ENCODE assay signal across 8 cellular contexts in the genomic region with DNA sequence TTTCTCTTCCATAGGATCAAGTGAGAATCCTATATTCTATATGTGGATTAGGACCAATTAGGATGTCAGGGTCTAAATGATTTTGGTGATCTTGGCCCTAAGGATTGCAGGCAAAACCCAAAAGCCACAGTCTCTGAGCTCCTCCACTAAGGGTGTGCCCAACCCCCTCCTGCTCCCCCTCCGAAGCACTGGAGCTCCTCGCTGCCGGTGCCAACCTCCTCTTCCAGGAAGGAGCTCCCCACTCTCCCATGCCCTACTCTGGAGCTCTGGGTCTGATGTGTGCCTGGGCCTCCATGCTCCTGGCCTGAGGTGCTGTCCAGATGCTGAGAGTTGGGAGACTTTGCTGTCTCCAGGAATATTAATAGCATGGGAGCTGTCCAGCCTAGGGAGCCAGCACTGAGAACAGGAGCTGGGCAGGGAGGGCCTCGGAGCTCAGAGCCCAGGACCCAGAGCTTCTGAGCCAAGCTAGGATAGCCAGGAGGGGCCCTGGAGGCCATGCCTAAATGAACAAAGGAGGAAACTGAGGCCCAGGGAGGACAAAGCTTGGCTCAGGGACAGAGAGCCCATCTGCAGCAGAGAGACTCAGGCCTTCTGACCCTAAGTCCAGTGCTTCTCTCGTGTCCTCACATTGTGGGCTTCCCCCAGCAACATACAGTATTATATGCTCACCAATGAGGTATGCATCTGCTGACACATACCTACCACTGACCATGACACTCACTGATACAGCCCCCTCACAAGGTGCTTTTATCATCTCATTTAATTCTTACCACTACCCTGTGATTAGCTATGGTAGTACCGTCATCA. TPM values are rescaled to one million over a fixed set of nuclear protein-coding genes. Genes with fewer than 3 reads are reported as not detected.
DNase-seq lines count a peak whose midpoint lies in the region; ATAC-seq and TF ChIP-seq lines count a peak whose summit lies in the region.

No MANE protein-coding gene starts in this region.

- H3K27ac Mint-ChIP-seq in GM23338 (no peak overlapping the region), progenitor cell of endocrine pancreas (no peak overlapping the region), chondrocyte (ENCODE audit: unreplicated experiment) (no peak overlapping the region)

- no peak overlapping the region for H2AFZ ChIP-seq in GM23338

- no peaks in the 10 kb centered on the region for H3K4me1 ChIP-seq in GM23338 (ENCODE audit: insufficient read depth)

- no peaks in the 10 kb centered on the region for H3K27me3 Mint-ChIP-seq in GM23338 (ENCODE audit: insufficient read depth, low read depth, poor library complexity)
- peaks cover 8% of the 10 kb centered on the region for H3K27me3 Mint-ChIP-seq in progenitor cell of endocrine pancreas
- peaks cover 3% of the 10 kb centered on the region for H3K27me3 Mint-ChIP-seq in chondrocyte (ENCODE audit: low read depth)

- H3K4me3 Mint-ChIP-seq in GM23338 = no peak overlapping the region
- no peak overlapping the region for H3K4me3 Mint-ChIP-seq in progenitor cell of endocrine pancreas (ENCODE audit: low read depth)
- H3K4me3 Mint-ChIP-seq in chondrocyte (ENCODE audit: unreplicated experiment) = no peak overlapping the region

- POLR2A ChIA-PET in RWPE1 (lab: Yijun Ruan, JAX; ENCODE audit: low non-redundant PET) = no interaction called here

- H3K36me3 Mint-ChIP-seq in GM23338 (ENCODE audit: low read depth) = no peaks in the 10 kb centered on the region
- no peaks in the 10 kb centered on the region for H3K36me3 Mint-ChIP-seq in progenitor cell of endocrine pancreas (ENCODE audit: insufficient read depth)
- H3K36me3 Mint-ChIP-seq in chondrocyte (ENCODE audit: low read depth) = no peaks in the 10 kb centered on the region

- DNase-seq in GM23338 (ENCODE audit: low spot score) (peak; percentile 76), RWPE1 (ENCODE audit: low spot score) (peak; percentile 70), fibroblast of gingiva (ENCODE audit: low read depth) (peak; percentile 67), progenitor cell of endocrine pancreas (ENCODE audit: low spot score, unreplicated experiment) (peak; percentile 66), chondrocyte (ENCODE audit: low spot score) (no peak), NCI-H2029 (lab: John Stamatoyannopoulos, UW) (no peak)
- DNase-seq in activated naive CD4-positive, alpha-beta T cell treated with anti-CD3 and anti-CD28 coated beads, Interleukin-2, amount 50 U/mL, for 16 hours = no peak

- H3K4me3 ChIP-seq in GM23338 = no peak overlapping the region

- ATAC-seq in GM23338 = peak; percentile 99
- no peak for ATAC-seq in GM19452 (IDR thresholded peaks at IDR 0.05; ENCODE audit: unreplicated experiment)

- TF ChIP-seq CTCF in GM23338 (conservative IDR thresholded peaks at IDR 0.05; ENCODE audit: low read depth in 2 of 2) (no peak), RWPE1 (conservative IDR thresholded peaks at IDR 0.05; ENCODE audit: low read depth) (no peak), progenitor cell of endocrine pancreas (IDR thresholded peaks at IDR 0.05; ENCODE audit: unreplicated experiment) (no peak), chondrocyte (IDR thresholded peaks at IDR 0.05) (no peak)

- H4K20me1 ChIP-seq in GM23338 (replicated peaks; ENCODE audit: insufficient read depth) = no peaks in the 10 kb centered on the region; the same call in 1 of the 2 replicates

- H3F3A ChIP-seq in GM23338 (replicated peaks; ENCODE audit: low read depth) = no peaks in the 10 kb centered on the region

- H3K36me3 ChIP-seq in GM23338 (ENCODE audit: insufficient read depth) = no peaks in the 10 kb centered on the region

- H3K4me1 Mint-ChIP-seq in GM23338 = no peaks in the 10 kb centered on the region
- H3K4me1 Mint-ChIP-seq in progenitor cell of endocrine pancreas (ENCODE audit: low read depth) = no peaks in the 10 kb centered on the region
- H3K4me1 Mint-ChIP-seq in chondrocyte (ENCODE audit: low read depth) = peaks cover 11% of the 10 kb centered on the region

- H3K9me3 Mint-ChIP-seq in GM23338 = no peaks in the 10 kb centered on the region
- H3K9me3 Mint-ChIP-seq in progenitor cell of endocrine pancreas (ENCODE audit: low read depth) = no peaks in the 10 kb centered on the region
- H3K9me3 Mint-ChIP-seq in chondrocyte (ENCODE audit: low read depth) = peaks cover 5% of the 10 kb centered on the region

- no peaks in the 10 kb centered on the region for H3K79me2 ChIP-seq in GM23338 (replicated peaks; ENCODE audit: insufficient read depth)

- H3K9me2 ChIP-seq in GM23338 (ENCODE audit: insufficient read depth) = no peaks in the 10 kb centered on the region

- no peak overlapping the region for H3K27ac ChIP-seq in GM23338 (ENCODE audit: low read depth)
- no peak overlapping the region for H3K27ac ChIP-seq in RWPE1

- no peaks in the 10 kb centered on the region for H3K27me3 ChIP-seq in GM23338 (ENCODE audit: insufficient read depth)

- no peak overlapping the region for H3K4me2 ChIP-seq in GM23338

- CTCF ChIA-PET in RWPE1 (lab: Yijun Ruan, JAX) = interaction anchor here (0.6 kb wide), 1 partner anchor 426 kb away, joined by 3 read pairs; no protein-coding TSS in a partner anchor

TF ChIP-seq in GM23338, 12 proteins besides CTCF, POLR2A, EP300 and RAD21:
- no peak for TF ChIP-seq EZH2 (IDR thresholded peaks at IDR 0.05; ENCODE audit: low read depth, unreplicated experiment)
- TF ChIP-seq, protein P1, sequence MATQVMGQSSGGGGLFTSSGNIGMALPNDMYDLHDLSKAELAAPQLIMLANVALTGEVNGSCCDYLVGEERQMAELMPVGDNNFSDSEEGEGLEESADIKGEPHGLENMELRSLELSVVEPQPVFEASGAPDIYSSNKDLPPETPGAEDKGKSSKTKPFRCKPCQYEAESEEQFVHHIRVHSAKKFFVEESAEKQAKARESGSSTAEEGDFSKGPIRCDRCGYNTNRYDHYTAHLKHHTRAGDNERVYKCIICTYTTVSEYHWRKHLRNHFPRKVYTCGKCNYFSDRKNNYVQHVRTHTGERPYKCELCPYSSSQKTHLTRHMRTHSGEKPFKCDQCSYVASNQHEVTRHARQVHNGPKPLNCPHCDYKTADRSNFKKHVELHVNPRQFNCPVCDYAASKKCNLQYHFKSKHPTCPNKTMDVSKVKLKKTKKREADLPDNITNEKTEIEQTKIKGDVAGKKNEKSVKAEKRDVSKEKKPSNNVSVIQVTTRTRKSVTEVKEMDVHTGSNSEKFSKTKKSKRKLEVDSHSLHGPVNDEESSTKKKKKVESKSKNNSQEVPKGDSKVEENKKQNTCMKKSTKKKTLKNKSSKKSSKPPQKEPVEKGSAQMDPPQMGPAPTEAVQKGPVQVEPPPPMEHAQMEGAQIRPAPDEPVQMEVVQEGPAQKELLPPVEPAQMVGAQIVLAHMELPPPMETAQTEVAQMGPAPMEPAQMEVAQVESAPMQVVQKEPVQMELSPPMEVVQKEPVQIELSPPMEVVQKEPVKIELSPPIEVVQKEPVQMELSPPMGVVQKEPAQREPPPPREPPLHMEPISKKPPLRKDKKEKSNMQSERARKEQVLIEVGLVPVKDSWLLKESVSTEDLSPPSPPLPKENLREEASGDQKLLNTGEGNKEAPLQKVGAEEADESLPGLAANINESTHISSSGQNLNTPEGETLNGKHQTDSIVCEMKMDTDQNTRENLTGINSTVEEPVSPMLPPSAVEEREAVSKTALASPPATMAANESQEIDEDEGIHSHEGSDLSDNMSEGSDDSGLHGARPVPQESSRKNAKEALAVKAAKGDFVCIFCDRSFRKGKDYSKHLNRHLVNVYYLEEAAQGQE (IDR thresholded peaks at IDR 0.05; ENCODE audit: unreplicated experiment) = peak; percentile 93
TF ChIP-seq in GM23338: peak in this region for 1.

RNA-seq across cellular contexts. Expression of gene HERC1, which starts 36.9 kb away (rescaled TPM):
- total RNA-seq in GM23338 (2014; rRNA removed; shearing (Covaris generic)) = 78.7 and 79.4 TPM in 2 replicates
- polyA plus RNA-seq in GM23338 (2016; fragmentation: Nextera tagmentation; extraction: Ambion mirVana) = 20.3 and 25.9 TPM in 2 replicates
- 62.2 and 68.6 TPM in 2 replicates for total RNA-seq in progenitor cell of endocrine pancreas
- 54.0 to 86.1 TPM (median 59.0 TPM) in 3 replicates for total RNA-seq in chondrocyte

Comparison
In these comparisons a context has a peak if more than half of its experiments do, and no peak if none do; other contexts are left out.
1. DNase-seq: peak in GM23338 (single experiment), RWPE1 (single experiment), fibroblast of gingiva (single experiment) and progenitor cell of endocrine pancreas (single experiment); none in chondrocyte (single experiment), NCI-H2029 (single experiment) and activated naive CD4-positive, alpha-beta T cell treated with anti-CD3 and anti-CD28 coated beads, Interleukin-2, amount 50 U/mL, for 16 hours (single experiment).